In the genomic region with DNA sequence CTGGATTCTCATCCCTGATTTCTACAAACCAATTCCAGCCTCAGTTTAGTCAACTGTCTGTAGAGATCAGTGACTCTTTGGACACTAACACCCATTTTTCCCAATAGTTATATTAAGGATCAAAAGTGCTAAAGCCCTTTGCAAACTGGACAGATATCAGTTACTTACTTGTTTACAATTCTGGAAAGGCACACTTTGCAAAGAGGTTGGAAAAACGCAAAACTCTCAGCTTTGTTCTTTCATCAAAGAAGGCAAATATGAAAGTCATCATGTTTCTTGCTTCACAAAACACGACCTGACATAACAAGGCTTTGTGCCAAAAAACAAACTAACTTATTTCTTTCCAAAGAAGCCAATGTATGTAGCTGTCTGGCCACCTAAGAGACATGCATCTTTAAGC, we compare ENCODE assay signal across 26 cellular contexts. TPM values are rescaled to one million over a fixed set of nuclear protein-coding genes. Genes with fewer than 3 reads are reported as not detected.
"Had no signal": no experiment of that assay in that cellular context is flagged by ENCODE, and none has a peak within 500 bp of the region (broad histone marks: within the 10 kb centered on the region; RNA-seq: fewer than 3 reads in every experiment).

No MANE protein-coding gene starts in this region.

- H3K79me2 ChIP-seq: parathyroid adenoma had no signal

- ATAC-seq: naive thymus-derived CD4-positive, alpha-beta T cell; natural killer cell; psoas muscle; right cardiac atrium; sciatic nerve; stimulated activated effector memory CD8-positive, alpha-beta T cell treated with anti-CD3 and anti-CD28 coated beads, Interleukin-12 subunit alpha, Interleukin-12 subunit beta, amount 100 ng/mL, for 72 hours; stimulated activated naive B cell treated with anti-CD40 and anti-IgM and Interleukin-4, amounts not matched to agents 10 μg/mL and 1 μg/mL and 100 μg/mL, for 72 hours; stimulated activated naive CD8-positive, alpha-beta T cell treated with anti-CD3 and anti-CD28 coated beads, Interleukin-15, amount 100 ng/mL, for 72 hours; stimulated activated naive CD8-positive, alpha-beta T cell treated with anti-CD3 and anti-CD28 coated beads, Interleukin-15, Interleukin-2, amounts not matched to agents 100 U/mL and 50 U/mL, for 24 hours had no signal

- H3K4me1 ChIP-seq: neural progenitor cell, psoas muscle had no signal

- H3K27me3 ChIP-seq: neural progenitor cell, ovary, spleen, tibial artery, transverse colon, upper lobe of left lung, vagina had no signal

- H3K27ac ChIP-seq: neural progenitor cell, ovary, parathyroid adenoma, psoas muscle, skin epidermis, spleen, thoracic aorta, tibial artery, transverse colon, vagina had no signal

- H3K4me2 ChIP-seq: neural progenitor cell, smooth muscle cell had no signal

- H3K9ac ChIP-seq: neural progenitor cell, parathyroid adenoma had no signal

- H3K36me3 ChIP-seq: neural progenitor cell, ovary, spleen, thoracic aorta, tibial artery, transverse colon, upper lobe of left lung, vagina had no signal

- H2AFZ ChIP-seq: neural progenitor cell, parathyroid adenoma had no signal

- H3K9me3 ChIP-seq: ovary, psoas muscle, spleen, thoracic aorta, tibial artery, transverse colon, upper lobe of left lung, vagina had no signal

- DNase-seq: naive thymus-derived CD4-positive, alpha-beta T cell; natural killer cell; occipital lobe; ovary; posterior cingulate gyrus; psoas muscle; right cardiac atrium; spleen; stimulated activated CD4-positive, alpha-beta T cell treated with anti-CD3 and anti-CD28 coated beads, Interleukin-12 subunit alpha, Interleukin-12 subunit beta, amount 100 ng/mL, for 4 hours; stimulated activated CD4-positive, alpha-beta T cell treated with anti-CD3 and anti-CD28 coated beads, Interleukin-1b, Interleukin-23, amount 100 ng/mL, for 48 hours; stimulated activated CD4-positive, alpha-beta T cell treated with anti-CD3 and anti-CD28 coated beads, Interleukin-4, amount 100 ng/mL, for 1 hour; stimulated activated naive B cell treated with anti-CD40 and anti-IgM and Interleukin-4, amounts not matched to agents 10 μg/mL and 1 μg/mL and 100 μg/mL, for 72 hours; stimulated activated naive CD8-positive, alpha-beta T cell treated with anti-CD3 and anti-CD28 coated beads, Interleukin-15, amount 100 ng/mL, for 72 hours; stimulated activated naive CD8-positive, alpha-beta T cell treated with anti-CD3 and anti-CD28 coated beads, Interleukin-15, Interleukin-2, amounts not matched to agents 100 U/mL and 50 U/mL, for 24 hours; tibial artery; transverse colon; upper lobe of left lung had no signal

- H3K4me3 ChIP-seq: neural progenitor cell, ovary, psoas muscle, skin epidermis, smooth muscle cell, spleen, thoracic aorta, tibial artery, transverse colon, upper lobe of left lung, vagina had no signal

- FAIRE-seq: urothelium cell line had no signal

RNA-seq across cellular contexts. Expression of a gene that starts 26.1 kb away (rescaled TPM):
- total RNA-seq: naive thymus-derived CD4-positive, alpha-beta T cell; natural killer cell had no signal
- polyA plus RNA-seq: naive thymus-derived CD4-positive, alpha-beta T cell had no signal
